28 cellular contexts compared by ENCODE assay signal in genomic region chr11:46149342-46149741, GRCh38.
"Had no signal": no experiment of that assay in that cellular context is flagged by ENCODE, and none has a peak within 500 bp of the region (broad histone marks: within the 10 kb centered on the region; RNA-seq: fewer than 3 reads in every experiment).

No MANE protein-coding gene starts in this region.

- H3K27me3 ChIP-seq: adrenal gland, ascending aorta, ovary, thyroid gland had no signal

- H3K4me3 Mint-ChIP-seq: activated B cell treated with CpG ODN at 0.5 μM for 24 hours; activated naive CD8-positive, alpha-beta T cell; activated T-cell treated with anti-CD3 and anti-CD28 coated beads, Interleukin-2, amount 50 U/mL, for 4 hours; central memory CD8-positive, alpha-beta T cell; effector memory CD8-positive, alpha-beta T cell; natural killer cell; stimulated activated naive CD8-positive, alpha-beta T cell treated with anti-CD3 and anti-CD28 coated beads, Interleukin-15, Interleukin-2, amounts not matched to agents 100 ng/mL and 50 ng/mL, for 24 hours had no signal

- H3K9me3 Mint-ChIP-seq: activated B cell treated with CpG ODN at 0.5 μM for 24 hours; activated T-cell treated with anti-CD3 and anti-CD28 coated beads, Interleukin-2, amount 50 U/mL, for 4 hours; activated T-helper 2 cell treated with anti-CD3 and anti-CD28 coated beads, Interferon-gamma antibody, Interleukin-2, Interleukin-4, amounts not matched to agents 10 μg/mL and 5 μg/mL and 100 μg/mL, durations not matched to agents 14 hours and 24 hours and 36 hours; central memory CD8-positive, alpha-beta T cell; effector memory CD8-positive, alpha-beta T cell; natural killer cell; stimulated activated naive CD8-positive, alpha-beta T cell treated with anti-CD3 and anti-CD28 coated beads, Interleukin-15, Interleukin-2, amounts not matched to agents 100 ng/mL and 50 ng/mL, for 24 hours had no signal

- H3K4me1 Mint-ChIP-seq: activated B cell treated with CpG ODN at 0.5 μM for 24 hours; central memory CD8-positive, alpha-beta T cell; natural killer cell had no signal

- H3K36me3 ChIP-seq: adrenal gland, ascending aorta, brain microvascular endothelial cell, esophagus muscularis mucosa, gastroesophageal sphincter, heart left ventricle, neutrophil, ovary, prostate gland, thyroid gland had no signal

- DNase-seq: activated B cell treated with CpG ODN at 0.5 μM for 24 hours; activated CD4-positive, alpha-beta T cell treated with anti-CD3 and anti-CD28 coated beads for 4 hours; activated CD8-positive, alpha-beta memory T cell treated with anti-CD3 and anti-CD28 coated beads, Interleukin-2, amount 50 U/mL, for 48 hours; activated naive CD4-positive, alpha-beta T cell; activated T-cell treated with anti-CD3 and anti-CD28 coated beads, Interleukin-2, amount 50 U/mL, for 4 hours; adrenal gland; brain microvascular endothelial cell; dorsolateral prefrontal cortex; effector memory CD8-positive, alpha-beta T cell; heart left ventricle; left ventricle myocardium superior; mammary epithelial cell; midbrain; natural killer cell; ovary; stimulated activated CD4-positive, alpha-beta T cell treated with anti-CD3 and anti-CD28 coated beads, Interleukin-4, amount 100 ng/mL, for 4 hours; substantia nigra; T1000; thyroid gland had no signal

- H3K36me3 Mint-ChIP-seq: natural killer cell had no signal

- H3K9me3 ChIP-seq: adrenal gland, ascending aorta, esophagus muscularis mucosa, gastroesophageal sphincter, neutrophil, ovary, prostate gland, thyroid gland had no signal

- H3K27ac Mint-ChIP-seq: activated B cell treated with CpG ODN at 0.5 μM for 24 hours; activated naive CD8-positive, alpha-beta T cell; activated T-helper 2 cell treated with anti-CD3 and anti-CD28 coated beads, Interferon-gamma antibody, Interleukin-2, Interleukin-4, amounts not matched to agents 10 μg/mL and 5 μg/mL and 100 μg/mL, durations not matched to agents 14 hours and 24 hours and 36 hours; effector memory CD8-positive, alpha-beta T cell; natural killer cell; stimulated activated naive CD8-positive, alpha-beta T cell treated with anti-CD3 and anti-CD28 coated beads, Interleukin-15, Interleukin-2, amounts not matched to agents 100 ng/mL and 50 ng/mL, for 24 hours had no signal

- ATAC-seq: activated T-cell treated with anti-CD3 and anti-CD28 coated beads, Interleukin-2, amount 50 U/mL, for 4 hours; effector memory CD8-positive, alpha-beta T cell; gastroesophageal sphincter; heart left ventricle; left ventricle myocardium superior; natural killer cell had no signal

- H3K27me3 Mint-ChIP-seq: central memory CD8-positive, alpha-beta T cell had no signal

- H3K27ac ChIP-seq: adrenal gland, ascending aorta, brain microvascular endothelial cell, dorsolateral prefrontal cortex, esophagus muscularis mucosa, gastroesophageal sphincter, heart left ventricle, neutrophil, ovary, prostate gland, thyroid gland had no signal

- H3K4me1 ChIP-seq: adrenal gland, ascending aorta, esophagus muscularis mucosa, gastroesophageal sphincter, heart left ventricle, prostate gland, thyroid gland had no signal

- H3K4me3 ChIP-seq: adrenal gland, ascending aorta, dorsolateral prefrontal cortex, esophagus muscularis mucosa, gastroesophageal sphincter, heart left ventricle, ovary, prostate gland, thyroid gland had no signal
